ENCODE assay signal across 18 cellular contexts in genomic region chr2:10212827-10213226, GRCh38.
"Had no signal": no experiment of that assay in that cellular context is flagged by ENCODE, and none has a peak within 500 bp of the region (broad histone marks: within the 10 kb centered on the region; RNA-seq: fewer than 3 reads in every experiment).

No MANE protein-coding gene starts in this region.

- H3K4me3 ChIP-seq: hepatocyte, mucosa of descending colon, ovary, smooth muscle cell, testis, transverse colon had no signal

- ATAC-seq: effector memory CD8-positive, alpha-beta T cell; foreskin keratinocyte; naive thymus-derived CD8-positive, alpha-beta T cell; right cardiac atrium; stimulated activated naive B cell treated with anti-CD40 and anti-IgM and Interleukin-4, amounts not matched to agents 10 μg/mL and 1 μg/mL and 100 μg/mL, for 72 hours; stimulated activated naive CD8-positive, alpha-beta T cell treated with anti-CD3 and anti-CD28 coated beads, Interleukin-15, amount 100 ng/mL, for 72 hours had no signal

- H3K9me3 Mint-ChIP-seq: dendritic cell treated with granulocyte-macrophage colony-stimulating factor and Interleukin-4, amounts not matched to agents 40 ng/mL and 50 ng/mL, for 4 days; effector memory CD8-positive, alpha-beta T cell; naive thymus-derived CD8-positive, alpha-beta T cell; stimulated activated naive B cell treated with anti-CD40 and anti-IgM and Interleukin-4, amounts not matched to agents 10 μg/mL and 1 μg/mL and 100 μg/mL, for 72 hours; stimulated activated naive CD8-positive, alpha-beta T cell treated with anti-CD3 and anti-CD28 coated beads, Interleukin-15, amount 100 ng/mL, for 72 hours had no signal

- H3K27ac Mint-ChIP-seq: dendritic cell treated with granulocyte-macrophage colony-stimulating factor and Interleukin-4, amounts not matched to agents 40 ng/mL and 50 ng/mL, for 4 days; effector memory CD8-positive, alpha-beta T cell; naive thymus-derived CD8-positive, alpha-beta T cell; stimulated activated naive B cell treated with anti-CD40 and anti-IgM and Interleukin-4, amounts not matched to agents 10 μg/mL and 1 μg/mL and 100 μg/mL, for 72 hours had no signal

- H3K4me1 ChIP-seq: foreskin keratinocyte, testis, transverse colon had no signal

- H3K4me1 Mint-ChIP-seq: naive thymus-derived CD8-positive, alpha-beta T cell had no signal

- H3K27ac ChIP-seq: foreskin keratinocyte, hepatocyte, ovary, testis, transverse colon had no signal

- H3K4me3 Mint-ChIP-seq: dendritic cell treated with granulocyte-macrophage colony-stimulating factor and Interleukin-4, amounts not matched to agents 40 ng/mL and 50 ng/mL, for 4 days; effector memory CD8-positive, alpha-beta T cell; naive thymus-derived CD8-positive, alpha-beta T cell; stimulated activated naive B cell treated with anti-CD40 and anti-IgM and Interleukin-4, amounts not matched to agents 10 μg/mL and 1 μg/mL and 100 μg/mL, for 72 hours; stimulated activated naive CD8-positive, alpha-beta T cell treated with anti-CD3 and anti-CD28 coated beads, Interleukin-15, amount 100 ng/mL, for 72 hours had no signal

- H3K36me3 ChIP-seq: ovary, transverse colon had no signal

- DNase-seq: cerebellar nuclear complex; effector memory CD8-positive, alpha-beta T cell; foreskin keratinocyte; head of caudate nucleus; left colon; naive thymus-derived CD8-positive, alpha-beta T cell; nucleus accumbens; ovary; right cardiac atrium; stimulated activated CD4-positive, alpha-beta T cell treated with anti-CD3 and anti-CD28 coated beads, Interleukin-4, amount 100 ng/mL, for 1 hour; stimulated activated naive B cell treated with anti-CD40 and anti-IgM and Interleukin-4, amounts not matched to agents 10 μg/mL and 1 μg/mL and 100 μg/mL, for 72 hours; stimulated activated naive CD8-positive, alpha-beta T cell treated with anti-CD3 and anti-CD28 coated beads, Interleukin-15, amount 100 ng/mL, for 72 hours; testis; transverse colon had no signal

- H3K36me3 Mint-ChIP-seq: naive thymus-derived CD8-positive, alpha-beta T cell; stimulated activated naive B cell treated with anti-CD40 and anti-IgM and Interleukin-4, amounts not matched to agents 10 μg/mL and 1 μg/mL and 100 μg/mL, for 72 hours had no signal

- H3K27me3 ChIP-seq: hepatocyte, ovary, testis, transverse colon had no signal

- H3K4me2 ChIP-seq: hepatocyte, smooth muscle cell had no signal

- H3K79me2 ChIP-seq: hepatocyte had no signal

- H2AFZ ChIP-seq: hepatocyte had no signal

- H3K27me3 Mint-ChIP-seq: effector memory CD8-positive, alpha-beta T cell; stimulated activated naive CD8-positive, alpha-beta T cell treated with anti-CD3 and anti-CD28 coated beads, Interleukin-15, amount 100 ng/mL, for 72 hours had no signal

- H3K9me3 ChIP-seq: mucosa of descending colon, ovary, testis, transverse colon had no signal
